18 cellular contexts compared by ENCODE assay signal in genomic region chr10:88168171-88169036, GRCh38.
A peak's percentile ranks its signal among the peaks of the same experiment; 100 is the strongest.
DNase-seq lines count a peak whose midpoint lies in the region; ATAC-seq, FAIRE-seq and TF ChIP-seq lines count a peak whose summit lies in the region.
"Had no signal": no experiment of that assay in that cellular context is flagged by ENCODE, and none has a peak within 500 bp of the region (broad histone marks: within the 10 kb centered on the region; RNA-seq: fewer than 3 reads in every experiment).

No MANE protein-coding gene starts in this region.

- no peak for TF ChIP-seq RAD21 in HepG2 (CRISPR knock-in tag; IDR thresholded peaks at IDR 0.05)

- H2AFZ ChIP-seq in HepG2 (ENCODE audit: low read length) (no peak overlapping the region), endothelial cell of umbilical vein (ENCODE audit: low read depth, low read length) (no peak overlapping the region)

- no peak overlapping the region for H3K27ac ChIP-seq in HepG2 (ENCODE audit: extremely low read length, insufficient read depth, low read length)
- H3K27ac ChIP-seq in right lobe of liver: no peak overlapping the region
- no peak overlapping the region for H3K27ac ChIP-seq in endothelial cell of umbilical vein (ENCODE audit: insufficient read depth, low read depth, low read length)
- H3K27ac ChIP-seq: SJSA1 had no signal

- no peak for FAIRE-seq in HepG2 (lab: Jason Lieb, UNC)
- no peak for FAIRE-seq in endothelial cell of umbilical vein (lab: Jason Lieb, UNC)

- TF ChIP-seq POLR2A in HepG2 (IDR thresholded peaks at IDR 0.05; ENCODE audit: insufficient read depth in 1 of 2, low read depth in 2 of 2, low read length in 2 of 2): no peak
- TF ChIP-seq POLR2A in right lobe of liver (IDR thresholded peaks at IDR 0.05): no peak
- no peak for TF ChIP-seq POLR2A in endothelial cell of umbilical vein (IDR thresholded peaks at IDR 0.05; ENCODE audit: low read depth, low read length)

- CTCF ChIA-PET in HepG2 (lab: Yijun Ruan, JAX; ENCODE audit: low intra/inter-chr PET ratio, low total read pairs): no interaction called here
- CTCF ChIA-PET in endothelial cell of umbilical vein (lab: Charles Lee): interaction anchor here (1.0 kb wide), 1 partner anchor 234 kb away, joined by 3 read pairs; no protein-coding TSS in a partner anchor

- ATAC-seq in HepG2 (no peak), right lobe of liver (no peak), HG03521 (IDR thresholded peaks at IDR 0.05; ENCODE audit: unreplicated experiment) (no peak)

- no peaks in the 10 kb centered on the region for H3K9me1 ChIP-seq in endothelial cell of umbilical vein (replicated peaks; ENCODE audit: control insufficient read depth, extremely low read depth, insufficient read depth, low read length)

- DNase-seq in HepG2 (ENCODE audit: low spot score): no peak
- no peak for DNase-seq in right lobe of liver
- DNase-seq in M059J (ENCODE audit: low read depth): peak; percentile 55
- DNase-seq in endothelial cell of umbilical vein (ENCODE audit: low read depth, low spot score): no peak
- no peak for DNase-seq in mucosa of gallbladder (ENCODE audit: low spot score)
- DNase-seq in posterior vena cava (ENCODE audit: low spot score): no peak
- DNase-seq: BE2C; CD4-positive, CD25-positive, alpha-beta regulatory T cell; COR-L47; DMS 273 treated with DMSO at 0.1 percent for 48 hours; GF-D8; GOT3; NCI-H1436; NCI-H1930; NCI-H226; NCI-H524 treated with DMSO at 0.1 percent for 48 hours had no signal

- POLR2A ChIA-PET in HepG2 (lab: Yijun Ruan, JAX): no interaction called here
- POLR2A ChIA-PET in endothelial cell of umbilical vein (lab: Charles Lee): no interaction called here

- H4K20me1 ChIP-seq in HepG2 (ENCODE audit: insufficient read depth, low read length) (no peaks in the 10 kb centered on the region), endothelial cell of umbilical vein (replicated peaks; ENCODE audit: control insufficient read depth, extremely low read depth, insufficient read depth, low read length) (no peaks in the 10 kb centered on the region)

- no peak overlapping the region for H3K9ac ChIP-seq in HepG2 (ENCODE audit: insufficient read depth, low read depth, low read length)
- H3K9ac ChIP-seq in endothelial cell of umbilical vein (replicated peaks; ENCODE audit: extremely low read depth, insufficient read depth, low read length): no peak overlapping the region

- H3K9me3 ChIP-seq in HepG2 (ENCODE audit: low read length): no peaks in the 10 kb centered on the region
- no peaks in the 10 kb centered on the region for H3K9me3 ChIP-seq in right lobe of liver
- no peaks in the 10 kb centered on the region for H3K9me3 ChIP-seq in endothelial cell of umbilical vein (replicated peaks; ENCODE audit: control insufficient read depth, insufficient read depth, low read length)
- H3K9me3 ChIP-seq: BE2C, SJSA1 had no signal

- H3K4me2 ChIP-seq in HepG2 (ENCODE audit: low read depth, low read length) (no peak overlapping the region), endothelial cell of umbilical vein (ENCODE audit: insufficient read depth, low read length) (no peak overlapping the region)

- BruUV-seq in HepG2 (replicated peaks; lab: Mats Ljungman, UMichigan): no TSS peak
- no TSS peak for BruUV-seq in endothelial cell of umbilical vein (replicated peaks; lab: Mats Ljungman, UMichigan)

- dilution Hi-C loops in endothelial cell of umbilical vein (cut with MboI; ENCODE audit: extremely low pct_ligation_motif_present, low sequenced_read_pairs): no loop called here

- WGBS in HepG2 (ENCODE audit: low lambda C conversion rate): 86% methylated on average over 3 of the region's 3 CpGs
- 100% methylated on average over 3 of the region's 3 CpGs for WGBS in right lobe of liver (ENCODE audit: insufficient coverage, low coverage, low lambda C conversion rate, missing lambda C conversion rate)

- H3K79me2 ChIP-seq in HepG2 (ENCODE audit: insufficient read depth, low read length) (no peaks in the 10 kb centered on the region), endothelial cell of umbilical vein (ENCODE audit: control insufficient read depth, insufficient read depth, low read length) (no peaks in the 10 kb centered on the region)

- no peaks in the 10 kb centered on the region for H3K4me1 ChIP-seq in HepG2 (ENCODE audit: insufficient read depth, low read length)
- H3K4me1 ChIP-seq in right lobe of liver: no peaks in the 10 kb centered on the region
- peaks cover 8% of the 10 kb centered on the region for H3K4me1 ChIP-seq in endothelial cell of umbilical vein (ENCODE audit: control insufficient read depth, extremely low read depth, insufficient read depth, low read length)
- H3K4me1 ChIP-seq: BE2C had no signal

- TF ChIP-seq EP300 in HepG2 (IDR thresholded peaks at IDR 0.05; ENCODE audit: low read depth in 2 of 2, low read length in 2 of 2) (no peak), HepG2 (CRISPR knock-in tag; IDR thresholded peaks at IDR 0.05; ENCODE audit: borderline replicate concordance) (no peak)

- no peak for TF ChIP-seq CTCF in HepG2 (CRISPR knock-in tag; IDR thresholded peaks at IDR 0.05)
- TF ChIP-seq CTCF in right lobe of liver (IDR thresholded peaks at IDR 0.05): no peak
- no peak for TF ChIP-seq CTCF in endothelial cell of umbilical vein (IDR thresholded peaks at IDR 0.05; ENCODE audit: extremely low read depth in 1 of 2, insufficient read depth in 1 of 2, low read depth in 1 of 2, low read length in 2 of 2)

- intact Hi-C loops in HepG2 (cut with micrococcal nuclease; ENCODE audit: unreplicated experiment): no loop called here
- intact Hi-C loops in right lobe of liver (cut with DNase I): no loop called here
- intact Hi-C loops in endothelial cell of umbilical vein (cut with micrococcal nuclease): no loop called here
- intact Hi-C loops in posterior vena cava (cut with DNase I): no loop called here

- no peak overlapping the region for H3K4me3 ChIP-seq in HepG2 (replicated peaks in 1 of 3; ENCODE audit: insufficient read depth in 1 of 3, low read depth in 2 of 3, low read length in 3 of 3)
- no peak overlapping the region for H3K4me3 ChIP-seq in right lobe of liver
- H3K4me3 ChIP-seq in endothelial cell of umbilical vein (replicated peaks in 1 of 3; ENCODE audit: insufficient read depth in 1 of 3, low read depth in 1 of 3, low read length in 3 of 3): no peak overlapping the region
- H3K4me3 ChIP-seq: SJSA1 had no signal

- H3K27me3 ChIP-seq in HepG2 (ENCODE audit: control insufficient read depth in 1 of 2, insufficient read depth in 2 of 2, low read length in 2 of 2): no peaks in the 10 kb centered on the region
- H3K27me3 ChIP-seq in right lobe of liver: no peaks in the 10 kb centered on the region
- H3K27me3 ChIP-seq in endothelial cell of umbilical vein (ENCODE audit: control insufficient read depth in 2 of 2, insufficient read depth in 2 of 2, low read length in 2 of 2): no peaks in the 10 kb centered on the region
- H3K27me3 ChIP-seq: BE2C, SJSA1 had no signal

- in situ Hi-C loops in HepG2 (cut with HindIII; ENCODE audit: extremely low pct_ligation_motif_present, low pct_unique_long_range_greater_than_20kb): no loop called here

- H3K36me3 ChIP-seq in HepG2 (replicated peaks in 1 of 2; ENCODE audit: control insufficient read depth in 1 of 2, insufficient read depth in 2 of 2, low read length in 2 of 2) (no peaks in the 10 kb centered on the region), right lobe of liver (no peaks in the 10 kb centered on the region), endothelial cell of umbilical vein (ENCODE audit: control insufficient read depth in 2 of 2, extremely low read depth in 1 of 2, insufficient read depth in 2 of 2, low read length in 2 of 2) (no peaks in the 10 kb centered on the region)
- H3K36me3 ChIP-seq: BE2C, SJSA1 had no signal

TF ChIP-seq in HepG2, 621 proteins besides CTCF, POLR2A, EP300 and RAD21:
- TF ChIP-seq ZFP1 (CRISPR knock-in tag; IDR thresholded peaks at IDR 0.05) (no peak), CREB1 (IDR thresholded peaks at IDR 0.05) (0 out of 2 replicates have a peak, but pooled peaks have one; percentile 17), CREB1 (CRISPR knock-in tag; IDR thresholded peaks at IDR 0.05) (no peak), ZNF337 (CRISPR knock-in tag; IDR thresholded peaks at IDR 0.05; ENCODE audit: borderline replicate concordance, low read depth) (no peak)

TF ChIP-seq in endothelial cell of umbilical vein, 7 proteins besides CTCF, POLR2A, EP300 and RAD21:
- TF ChIP-seq MYC (IDR thresholded peaks at IDR 0.05; ENCODE audit: low read depth, low read length): no peak
- peak; percentile 47 for TF ChIP-seq JUN (IDR thresholded peaks at IDR 0.05; ENCODE audit: borderline replicate concordance, insufficient read depth, insufficient read length, low read depth)
TF ChIP-seq in endothelial cell of umbilical vein: peak in this region for 1.
